In the genomic region with DNA sequence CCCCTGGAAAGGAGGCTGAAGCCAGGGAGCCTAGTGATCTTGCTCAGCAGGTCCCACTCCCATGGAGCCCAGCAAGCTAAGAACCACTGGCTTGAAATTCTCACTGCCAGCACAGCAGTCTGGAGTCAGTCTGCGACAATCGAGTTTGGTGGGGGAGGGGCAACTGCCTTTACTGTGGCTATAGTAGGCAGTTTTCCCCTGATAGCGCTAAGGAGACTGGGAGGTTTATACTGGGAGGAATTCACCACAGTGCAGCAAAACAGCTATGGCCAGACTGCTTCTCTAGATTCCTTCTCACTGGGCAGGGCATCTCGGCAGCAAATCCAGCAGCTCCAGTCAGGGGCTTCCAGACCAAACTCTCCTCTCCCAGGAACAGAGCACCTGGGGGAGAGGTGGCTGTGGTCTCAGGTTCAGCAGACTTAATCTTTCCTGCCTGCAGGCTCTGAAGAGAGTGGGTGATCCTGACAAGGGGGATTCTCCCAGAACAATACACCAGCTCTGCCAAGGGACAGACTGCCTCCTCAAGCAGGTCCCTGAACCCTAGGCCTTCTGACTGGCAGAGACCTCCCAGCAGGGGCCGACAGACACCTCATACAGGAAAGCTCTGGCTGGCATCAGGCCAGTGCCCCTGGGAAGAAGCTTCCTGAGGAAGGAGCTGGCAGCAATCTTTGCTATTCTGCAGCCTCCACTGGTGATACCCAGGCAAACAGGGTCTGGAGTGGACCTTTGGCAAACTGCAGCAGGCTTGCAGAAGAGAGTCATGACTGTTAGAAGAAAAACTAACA, we compare ENCODE assay signal across 2 cellular contexts.
A peak's percentile ranks its signal among the peaks of the same experiment; 100 is the strongest.
TF ChIP-seq lines count a peak whose summit lies in the region.

No MANE protein-coding gene starts in this region.

TF ChIP-seq in Ishikawa, 13 proteins besides CTCF, POLR2A, EP300 and RAD21:
- TF ChIP-seq TEAD4 (IDR thresholded peaks at IDR 0.05) (no peak), NFIC (IDR thresholded peaks at IDR 0.05) (peak; percentile 72)

TF ChIP-seq in H1, 55 proteins besides CTCF, POLR2A, EP300 and RAD21:
- no peak for TF ChIP-seq FOSL1 (IDR thresholded peaks at IDR 0.05; ENCODE audit: insufficient read depth, low read depth, low read length)
- 0 out of 2 replicates have a peak, but pooled peaks have one; percentile 48 for TF ChIP-seq RBBP5 (IDR thresholded peaks at IDR 0.05; ENCODE audit: borderline replicate concordance, low read depth, low read length)
TF ChIP-seq in H1: peak in this region for 1.
